In the genomic region with DNA sequence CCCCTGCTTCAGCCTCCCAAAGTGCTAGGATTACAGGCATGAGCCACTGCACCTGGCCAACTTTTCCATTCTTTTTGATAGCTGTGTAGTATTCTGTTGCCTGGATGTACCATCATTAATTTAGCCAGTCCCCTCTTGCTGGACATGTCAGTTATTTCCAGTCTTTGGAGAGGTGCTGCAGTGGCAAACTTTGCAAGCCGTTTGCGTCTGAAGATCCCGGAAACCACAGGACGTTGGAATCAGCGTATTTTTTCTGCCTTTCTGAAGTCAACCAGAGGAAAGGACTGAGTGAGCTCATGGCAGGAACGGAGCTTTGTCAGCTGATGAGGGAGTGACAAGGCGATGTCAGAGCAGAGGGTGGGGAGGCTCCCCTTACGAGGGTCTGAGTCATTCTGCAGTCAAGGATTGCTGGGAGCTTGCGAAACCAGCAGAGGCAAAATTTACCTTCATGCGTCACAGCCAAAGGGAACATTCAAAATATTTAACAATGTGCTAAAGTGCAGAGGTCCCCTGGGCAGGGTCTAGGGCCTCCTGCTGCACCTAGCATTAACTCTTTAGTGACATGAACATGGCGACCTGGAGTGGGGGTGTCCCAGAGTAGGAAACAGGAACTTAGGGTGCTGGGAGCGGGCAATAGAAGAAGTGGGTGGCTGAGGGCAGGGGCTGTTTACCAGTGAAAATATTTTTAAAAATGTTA, we compare ENCODE assay signal across 1 cellular context.
TF ChIP-seq lines count a peak whose summit lies in the region.

No MANE protein-coding gene starts in this region.

TF ChIP-seq in HepG2, 621 proteins besides CTCF, POLR2A, EP300 and RAD21 (continued from another document and continues in another):
- TF ChIP-seq, protein P1, sequence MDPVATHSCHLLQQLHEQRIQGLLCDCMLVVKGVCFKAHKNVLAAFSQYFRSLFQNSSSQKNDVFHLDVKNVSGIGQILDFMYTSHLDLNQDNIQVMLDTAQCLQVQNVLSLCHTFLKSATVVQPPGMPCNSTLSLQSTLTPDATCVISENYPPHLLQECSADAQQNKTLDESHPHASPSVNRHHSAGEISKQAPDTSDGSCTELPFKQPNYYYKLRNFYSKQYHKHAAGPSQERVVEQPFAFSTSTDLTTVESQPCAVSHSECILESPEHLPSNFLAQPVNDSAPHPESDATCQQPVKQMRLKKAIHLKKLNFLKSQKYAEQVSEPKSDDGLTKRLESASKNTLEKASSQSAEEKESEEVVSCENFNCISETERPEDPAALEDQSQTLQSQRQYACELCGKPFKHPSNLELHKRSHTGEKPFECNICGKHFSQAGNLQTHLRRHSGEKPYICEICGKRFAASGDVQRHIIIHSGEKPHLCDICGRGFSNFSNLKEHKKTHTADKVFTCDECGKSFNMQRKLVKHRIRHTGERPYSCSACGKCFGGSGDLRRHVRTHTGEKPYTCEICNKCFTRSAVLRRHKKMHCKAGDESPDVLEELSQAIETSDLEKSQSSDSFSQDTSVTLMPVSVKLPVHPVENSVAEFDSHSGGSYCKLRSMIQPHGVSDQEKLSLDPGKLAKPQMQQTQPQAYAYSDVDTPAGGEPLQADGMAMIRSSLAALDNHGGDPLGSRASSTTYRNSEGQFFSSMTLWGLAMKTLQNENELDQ (CRISPR knock-in tag; IDR thresholded peaks at IDR 0.05; ENCODE audit: borderline replicate concordance), result no peak
- 0 out of 2 replicates have a peak, but pooled peaks have one; percentile 34 for TF ChIP-seq ZSCAN22 (CRISPR knock-in tag; IDR thresholded peaks at IDR 0.05)
- TF ChIP-seq ZMAT3 (CRISPR knock-in tag; conservative IDR thresholded peaks at IDR 0.05), result no peak; the same call in 1 of the 2 replicates
- no peak for TF ChIP-seq RFX3 (CRISPR knock-in tag; IDR thresholded peaks at IDR 0.05)
- no peak; the same call in 1 of the 2 replicates for TF ChIP-seq SNAPC2 (CRISPR knock-in tag; IDR thresholded peaks at IDR 0.05)
- no peak for TF ChIP-seq ONECUT2 (CRISPR knock-in tag; IDR thresholded peaks at IDR 0.05)
- no peak for TF ChIP-seq SRY (CRISPR knock-in tag; IDR thresholded peaks at IDR 0.05)
- peak; percentile 98 for TF ChIP-seq SALL1 (CRISPR knock-in tag; IDR thresholded peaks at IDR 0.05)
- TF ChIP-seq FOXO1 (CRISPR knock-in tag; IDR thresholded peaks at IDR 0.05), result peak; percentile 93
- TF ChIP-seq ZNF253 (CRISPR knock-in tag; IDR thresholded peaks at IDR 0.05; ENCODE audit: borderline replicate concordance), result no peak
- peak; percentile 77; the same call in 1 of the 2 replicates for TF ChIP-seq ZNF264 (CRISPR knock-in tag; IDR thresholded peaks at IDR 0.05)
- no peak for TF ChIP-seq ZNF720 (CRISPR knock-in tag; IDR thresholded peaks at IDR 0.05)
- TF ChIP-seq EEA1 (CRISPR knock-in tag; IDR thresholded peaks at IDR 0.05; ENCODE audit: borderline replicate concordance), result no peak
- peak; percentile 80; the same call in 1 of the 2 replicates for TF ChIP-seq NFIC (IDR thresholded peaks at IDR 0.05; ENCODE audit: low read length)
- TF ChIP-seq ZNF496 (CRISPR knock-in tag; IDR thresholded peaks at IDR 0.05; ENCODE audit: insufficient replicate concordance), result no peak
- TF ChIP-seq, protein P2, sequence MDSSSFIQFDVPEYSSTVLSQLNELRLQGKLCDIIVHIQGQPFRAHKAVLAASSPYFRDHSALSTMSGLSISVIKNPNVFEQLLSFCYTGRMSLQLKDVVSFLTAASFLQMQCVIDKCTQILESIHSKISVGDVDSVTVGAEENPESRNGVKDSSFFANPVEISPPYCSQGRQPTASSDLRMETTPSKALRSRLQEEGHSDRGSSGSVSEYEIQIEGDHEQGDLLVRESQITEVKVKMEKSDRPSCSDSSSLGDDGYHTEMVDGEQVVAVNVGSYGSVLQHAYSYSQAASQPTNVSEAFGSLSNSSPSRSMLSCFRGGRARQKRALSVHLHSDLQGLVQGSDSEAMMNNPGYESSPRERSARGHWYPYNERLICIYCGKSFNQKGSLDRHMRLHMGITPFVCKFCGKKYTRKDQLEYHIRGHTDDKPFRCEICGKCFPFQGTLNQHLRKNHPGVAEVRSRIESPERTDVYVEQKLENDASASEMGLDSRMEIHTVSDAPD (CRISPR knock-in tag; IDR thresholded peaks at IDR 0.05), result no peak
- no peak for TF ChIP-seq ZNF282 (IDR thresholded peaks at IDR 0.05; ENCODE audit: partially characterized antibody)
- peak; percentile 24 for TF ChIP-seq SMC3 (IDR thresholded peaks at IDR 0.05; ENCODE audit: low read length)
- TF ChIP-seq RFXAP (CRISPR knock-in tag; IDR thresholded peaks at IDR 0.05; ENCODE audit: borderline replicate concordance), result peak; percentile 64
- TF ChIP-seq RORA (CRISPR knock-in tag; IDR thresholded peaks at IDR 0.05), result no peak
- no peak for TF ChIP-seq ZNF615 (CRISPR knock-in tag; IDR thresholded peaks at IDR 0.05; ENCODE audit: borderline replicate concordance)
- TF ChIP-seq ZNF614 (CRISPR knock-in tag; IDR thresholded peaks at IDR 0.05; ENCODE audit: borderline replicate concordance), result peak; percentile 87; the same call in 1 of the 2 replicates
- TF ChIP-seq SKI (IDR thresholded peaks at IDR 0.05; ENCODE audit: partially characterized antibody), result no peak
- TF ChIP-seq, protein P3, sequence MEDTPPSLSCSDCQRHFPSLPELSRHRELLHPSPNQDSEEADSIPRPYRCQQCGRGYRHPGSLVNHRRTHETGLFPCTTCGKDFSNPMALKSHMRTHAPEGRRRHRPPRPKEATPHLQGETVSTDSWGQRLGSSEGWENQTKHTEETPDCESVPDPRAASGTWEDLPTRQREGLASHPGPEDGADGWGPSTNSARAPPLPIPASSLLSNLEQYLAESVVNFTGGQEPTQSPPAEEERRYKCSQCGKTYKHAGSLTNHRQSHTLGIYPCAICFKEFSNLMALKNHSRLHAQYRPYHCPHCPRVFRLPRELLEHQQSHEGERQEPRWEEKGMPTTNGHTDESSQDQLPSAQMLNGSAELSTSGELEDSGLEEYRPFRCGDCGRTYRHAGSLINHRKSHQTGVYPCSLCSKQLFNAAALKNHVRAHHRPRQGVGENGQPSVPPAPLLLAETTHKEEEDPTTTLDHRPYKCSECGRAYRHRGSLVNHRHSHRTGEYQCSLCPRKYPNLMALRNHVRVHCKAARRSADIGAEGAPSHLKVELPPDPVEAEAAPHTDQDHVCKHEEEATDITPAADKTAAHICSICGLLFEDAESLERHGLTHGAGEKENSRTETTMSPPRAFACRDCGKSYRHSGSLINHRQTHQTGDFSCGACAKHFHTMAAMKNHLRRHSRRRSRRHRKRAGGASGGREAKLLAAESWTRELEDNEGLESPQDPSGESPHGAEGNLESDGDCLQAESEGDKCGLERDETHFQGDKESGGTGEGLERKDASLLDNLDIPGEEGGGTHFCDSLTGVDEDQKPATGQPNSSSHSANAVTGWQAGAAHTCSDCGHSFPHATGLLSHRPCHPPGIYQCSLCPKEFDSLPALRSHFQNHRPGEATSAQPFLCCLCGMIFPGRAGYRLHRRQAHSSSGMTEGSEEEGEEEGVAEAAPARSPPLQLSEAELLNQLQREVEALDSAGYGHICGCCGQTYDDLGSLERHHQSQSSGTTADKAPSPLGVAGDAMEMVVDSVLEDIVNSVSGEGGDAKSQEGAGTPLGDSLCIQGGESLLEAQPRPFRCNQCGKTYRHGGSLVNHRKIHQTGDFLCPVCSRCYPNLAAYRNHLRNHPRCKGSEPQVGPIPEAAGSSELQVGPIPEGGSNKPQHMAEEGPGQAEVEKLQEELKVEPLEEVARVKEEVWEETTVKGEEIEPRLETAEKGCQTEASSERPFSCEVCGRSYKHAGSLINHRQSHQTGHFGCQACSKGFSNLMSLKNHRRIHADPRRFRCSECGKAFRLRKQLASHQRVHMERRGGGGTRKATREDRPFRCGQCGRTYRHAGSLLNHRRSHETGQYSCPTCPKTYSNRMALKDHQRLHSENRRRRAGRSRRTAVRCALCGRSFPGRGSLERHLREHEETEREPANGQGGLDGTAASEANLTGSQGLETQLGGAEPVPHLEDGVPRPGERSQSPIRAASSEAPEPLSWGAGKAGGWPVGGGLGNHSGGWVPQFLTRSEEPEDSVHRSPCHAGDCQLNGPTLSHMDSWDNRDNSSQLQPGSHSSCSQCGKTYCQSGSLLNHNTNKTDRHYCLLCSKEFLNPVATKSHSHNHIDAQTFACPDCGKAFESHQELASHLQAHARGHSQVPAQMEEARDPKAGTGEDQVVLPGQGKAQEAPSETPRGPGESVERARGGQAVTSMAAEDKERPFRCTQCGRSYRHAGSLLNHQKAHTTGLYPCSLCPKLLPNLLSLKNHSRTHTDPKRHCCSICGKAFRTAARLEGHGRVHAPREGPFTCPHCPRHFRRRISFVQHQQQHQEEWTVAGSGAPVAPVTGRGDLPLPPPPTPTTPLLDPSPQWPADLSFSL (CRISPR knock-in tag; IDR thresholded peaks at IDR 0.05), result no peak
- TF ChIP-seq ZNF501 (CRISPR knock-in tag; IDR thresholded peaks at IDR 0.05), result peak; percentile 88
- TF ChIP-seq MAZ (IDR thresholded peaks at IDR 0.05; ENCODE audit: borderline replicate concordance, low read depth, low read length), result peak; percentile 62; the same call in 1 of the 2 replicates
- TF ChIP-seq MAZ (CRISPR knock-in tag; IDR thresholded peaks at IDR 0.05; ENCODE audit: low read depth), result peak; percentile 79
- peak; percentile 50; the same call in 1 of the 2 replicates for TF ChIP-seq ZSCAN25 (CRISPR knock-in tag; IDR thresholded peaks at IDR 0.05)
- peak; percentile 33; the same call in 1 of the 2 replicates for TF ChIP-seq NFKB2 (CRISPR knock-in tag; IDR thresholded peaks at IDR 0.05; ENCODE audit: borderline replicate concordance)
- TF ChIP-seq, protein P4, sequence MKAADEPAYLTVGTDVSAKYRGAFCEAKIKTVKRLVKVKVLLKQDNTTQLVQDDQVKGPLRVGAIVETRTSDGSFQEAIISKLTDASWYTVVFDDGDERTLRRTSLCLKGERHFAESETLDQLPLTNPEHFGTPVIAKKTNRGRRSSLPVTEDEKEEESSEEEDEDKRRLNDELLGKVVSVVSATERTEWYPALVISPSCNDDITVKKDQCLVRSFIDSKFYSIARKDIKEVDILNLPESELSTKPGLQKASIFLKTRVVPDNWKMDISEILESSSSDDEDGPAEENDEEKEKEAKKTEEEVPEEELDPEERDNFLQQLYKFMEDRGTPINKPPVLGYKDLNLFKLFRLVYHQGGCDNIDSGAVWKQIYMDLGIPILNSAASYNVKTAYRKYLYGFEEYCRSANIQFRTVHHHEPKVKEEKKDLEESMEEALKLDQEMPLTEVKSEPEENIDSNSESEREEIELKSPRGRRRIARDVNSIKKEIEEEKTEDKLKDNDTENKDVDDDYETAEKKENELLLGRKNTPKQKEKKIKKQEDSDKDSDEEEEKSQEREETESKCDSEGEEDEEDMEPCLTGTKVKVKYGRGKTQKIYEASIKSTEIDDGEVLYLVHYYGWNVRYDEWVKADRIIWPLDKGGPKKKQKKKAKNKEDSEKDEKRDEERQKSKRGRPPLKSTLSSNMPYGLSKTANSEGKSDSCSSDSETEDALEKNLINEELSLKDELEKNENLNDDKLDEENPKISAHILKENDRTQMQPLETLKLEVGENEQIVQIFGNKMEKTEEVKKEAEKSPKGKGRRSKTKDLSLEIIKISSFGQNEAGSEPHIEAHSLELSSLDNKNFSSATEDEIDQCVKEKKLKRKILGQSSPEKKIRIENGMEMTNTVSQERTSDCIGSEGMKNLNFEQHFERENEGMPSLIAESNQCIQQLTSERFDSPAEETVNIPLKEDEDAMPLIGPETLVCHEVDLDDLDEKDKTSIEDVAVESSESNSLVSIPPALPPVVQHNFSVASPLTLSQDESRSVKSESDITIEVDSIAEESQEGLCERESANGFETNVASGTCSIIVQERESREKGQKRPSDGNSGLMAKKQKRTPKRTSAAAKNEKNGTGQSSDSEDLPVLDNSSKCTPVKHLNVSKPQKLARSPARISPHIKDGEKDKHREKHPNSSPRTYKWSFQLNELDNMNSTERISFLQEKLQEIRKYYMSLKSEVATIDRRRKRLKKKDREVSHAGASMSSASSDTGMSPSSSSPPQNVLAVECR (CRISPR knock-in tag; IDR thresholded peaks at IDR 0.05; ENCODE audit: borderline replicate concordance), result peak; percentile 82; the same call in 1 of the 2 replicates
- no peak for TF ChIP-seq RBAK (CRISPR knock-in tag; IDR thresholded peaks at IDR 0.05)
- TF ChIP-seq, protein P5, sequence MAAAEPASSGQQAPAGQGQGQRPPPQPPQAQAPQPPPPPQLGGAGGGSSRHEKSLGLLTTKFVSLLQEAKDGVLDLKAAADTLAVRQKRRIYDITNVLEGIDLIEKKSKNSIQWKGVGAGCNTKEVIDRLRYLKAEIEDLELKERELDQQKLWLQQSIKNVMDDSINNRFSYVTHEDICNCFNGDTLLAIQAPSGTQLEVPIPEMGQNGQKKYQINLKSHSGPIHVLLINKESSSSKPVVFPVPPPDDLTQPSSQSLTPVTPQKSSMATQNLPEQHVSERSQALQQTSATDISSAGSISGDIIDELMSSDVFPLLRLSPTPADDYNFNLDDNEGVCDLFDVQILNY (CRISPR knock-in tag; conservative IDR thresholded peaks at IDR 0.05), result no peak
- TF ChIP-seq, protein P6, sequence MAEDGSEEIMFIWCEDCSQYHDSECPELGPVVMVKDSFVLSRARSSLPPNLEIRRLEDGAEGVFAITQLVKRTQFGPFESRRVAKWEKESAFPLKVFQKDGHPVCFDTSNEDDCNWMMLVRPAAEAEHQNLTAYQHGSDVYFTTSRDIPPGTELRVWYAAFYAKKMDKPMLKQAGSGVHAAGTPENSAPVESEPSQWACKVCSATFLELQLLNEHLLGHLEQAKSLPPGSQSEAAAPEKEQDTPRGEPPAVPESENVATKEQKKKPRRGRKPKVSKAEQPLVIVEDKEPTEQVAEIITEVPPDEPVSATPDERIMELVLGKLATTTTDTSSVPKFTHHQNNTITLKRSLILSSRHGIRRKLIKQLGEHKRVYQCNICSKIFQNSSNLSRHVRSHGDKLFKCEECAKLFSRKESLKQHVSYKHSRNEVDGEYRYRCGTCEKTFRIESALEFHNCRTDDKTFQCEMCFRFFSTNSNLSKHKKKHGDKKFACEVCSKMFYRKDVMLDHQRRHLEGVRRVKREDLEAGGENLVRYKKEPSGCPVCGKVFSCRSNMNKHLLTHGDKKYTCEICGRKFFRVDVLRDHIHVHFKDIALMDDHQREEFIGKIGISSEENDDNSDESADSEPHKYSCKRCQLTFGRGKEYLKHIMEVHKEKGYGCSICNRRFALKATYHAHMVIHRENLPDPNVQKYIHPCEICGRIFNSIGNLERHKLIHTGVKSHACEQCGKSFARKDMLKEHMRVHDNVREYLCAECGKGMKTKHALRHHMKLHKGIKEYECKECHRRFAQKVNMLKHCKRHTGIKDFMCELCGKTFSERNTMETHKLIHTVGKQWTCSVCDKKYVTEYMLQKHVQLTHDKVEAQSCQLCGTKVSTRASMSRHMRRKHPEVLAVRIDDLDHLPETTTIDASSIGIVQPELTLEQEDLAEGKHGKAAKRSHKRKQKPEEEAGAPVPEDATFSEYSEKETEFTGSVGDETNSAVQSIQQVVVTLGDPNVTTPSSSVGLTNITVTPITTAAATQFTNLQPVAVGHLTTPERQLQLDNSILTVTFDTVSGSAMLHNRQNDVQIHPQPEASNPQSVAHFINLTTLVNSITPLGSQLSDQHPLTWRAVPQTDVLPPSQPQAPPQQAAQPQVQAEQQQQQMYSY (CRISPR knock-in tag; IDR thresholded peaks at IDR 0.05), result no peak
- peak; percentile 86 for TF ChIP-seq ZNF788 (CRISPR knock-in tag; IDR thresholded peaks at IDR 0.05; ENCODE audit: borderline replicate concordance)
